In the genomic region with DNA sequence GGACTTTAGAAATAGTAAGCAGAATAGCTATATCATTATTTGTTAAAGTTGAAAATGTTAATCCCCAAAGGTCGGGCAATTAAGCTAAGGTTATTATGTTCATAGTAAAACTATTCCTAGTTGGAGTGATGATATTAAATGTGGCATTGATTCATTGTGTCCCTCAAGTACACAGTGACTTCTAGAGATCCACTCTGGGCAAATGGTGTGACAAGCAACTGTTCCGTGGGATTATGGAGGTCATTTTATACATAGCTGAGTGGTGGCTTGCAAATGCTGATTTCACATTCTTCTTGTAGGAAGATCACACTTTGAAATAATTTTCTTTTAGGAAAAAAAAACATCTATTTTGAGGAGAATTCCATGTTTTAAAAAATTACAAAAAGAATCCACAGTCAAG, we compare ENCODE assay signal across 23 cellular contexts.
"Had no signal": no experiment of that assay in that cellular context is flagged by ENCODE, and none has a peak within 500 bp of the region (broad histone marks: within the 10 kb centered on the region; RNA-seq: fewer than 3 reads in every experiment).

No MANE protein-coding gene starts in this region.

- H3K9me3 ChIP-seq: Peyer's patch, SJSA1 had no signal

- DNase-seq: activated CD4-positive, alpha-beta T cell treated with anti-CD3 and anti-CD28 coated beads for 4 hours; activated CD8-positive, alpha-beta memory T cell treated with anti-CD3 and anti-CD28 coated beads, Interleukin-2, amount 50 U/mL, for 4 hours; activated CD8-positive, alpha-beta T cell treated with anti-CD3 and anti-CD28 coated beads for 36 hours; activated gamma-delta T cell treated with Interleukin-2 at 50 U/mL for 16 hours; activated naive CD4-positive, alpha-beta T cell treated with anti-CD3 and anti-CD28 coated beads, Interleukin-2, amount 10 ng/mL, durations not matched to agents 7 days and 5 days; activated naive CD8-positive, alpha-beta T cell treated with anti-CD3 and anti-CD28 coated beads for 36 hours; activated T-cell treated with anti-CD3 and anti-CD28 coated beads, Interleukin-2, amount 50 U/mL, for 72 hours; MM.1S; NCI-H146; NCI-H187 treated with DMSO at 0.1 percent for 48 hours; NCI-H2081 treated with DMSO at 0.1 percent for 48 hours; NCI-H345; NCI-H510A; NCI-H526 treated with DMSO at 0.1 percent for 48 hours; NK-92 treated with Interleukin-12 subunit alpha and Interleukin-12 subunit beta, amount 100 ng/mL, for 24 hours; Peyer's patch; Right ventricle myocardium superior; SW 1271 had no signal

- H3K27me3 ChIP-seq: Peyer's patch, SJSA1 had no signal

- H3K9ac ChIP-seq: KMS-11 had no signal

- H3K4me3 ChIP-seq: Peyer's patch, SJSA1 had no signal

- H3K4me1 ChIP-seq: Peyer's patch, SJSA1 had no signal

- H3K27ac ChIP-seq: KMS-11, Peyer's patch, RWPE1, SJSA1 had no signal

- H3K36me3 ChIP-seq: Peyer's patch, SJSA1 had no signal

- H3K4me2 ChIP-seq: KMS-11 had no signal

- ATAC-seq: activated CD4-positive, CD25-positive, alpha-beta regulatory T cell treated with anti-CD3 and anti-CD28 coated beads, Interleukin-2, amount 50 U/mL, for 24 hours; activated CD8-positive, alpha-beta T cell treated with anti-CD3 and anti-CD28 coated beads for 36 hours; activated T-cell treated with anti-CD3 and anti-CD28 coated beads, Interleukin-2, amount 50 U/mL, for 72 hours; SK-N-SH treated with all-trans-retinoic acid at 6 μM for 48 hours had no signal
